Comparison of ENCODE assay signal across 8 cellular contexts in the genomic region with DNA sequence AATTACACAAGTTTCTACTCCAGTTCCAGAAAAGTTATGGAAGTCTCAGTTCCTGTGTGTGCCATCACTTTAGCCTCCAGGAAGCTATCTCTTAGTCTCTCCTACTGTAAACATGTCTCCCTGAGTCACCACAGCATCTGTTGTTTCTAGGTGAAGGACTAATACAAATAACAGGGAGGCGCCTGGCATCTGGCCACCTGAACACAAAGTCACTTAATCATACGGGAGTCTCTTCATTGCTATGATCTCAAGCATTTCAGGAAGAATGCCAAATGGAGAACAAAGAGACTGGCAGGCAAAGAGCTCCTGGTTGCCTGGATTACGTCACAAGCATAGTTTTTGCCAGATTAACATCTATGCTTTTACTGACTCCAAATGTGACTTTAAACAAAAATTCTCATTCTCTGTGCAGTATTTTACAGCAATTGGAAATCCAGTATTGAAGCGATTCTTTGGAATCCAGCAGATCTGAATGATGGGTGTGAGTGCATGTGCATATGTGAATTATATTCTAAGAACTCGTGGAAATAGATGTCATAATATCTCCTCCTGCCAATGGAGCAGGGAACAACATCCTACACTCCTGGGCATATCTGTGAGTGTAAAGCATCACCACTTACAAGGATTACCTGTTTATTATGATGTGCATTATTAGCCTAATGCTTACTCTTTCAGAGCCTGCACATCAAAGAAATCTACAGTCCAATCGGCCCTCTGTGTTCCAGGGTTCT.
DNase-seq lines count a peak whose midpoint lies in the region; ATAC-seq and TF ChIP-seq lines count a peak whose summit lies in the region.

No MANE protein-coding gene starts in this region.

- H3K4me3 ChIP-seq in AG09309 (ENCODE audit: control insufficient read depth, low read depth, low read length) (no peak overlapping the region), adipocyte (ENCODE audit: low read length) (no peak overlapping the region)

- no peak overlapping the region for H3K4me3 Mint-ChIP-seq in type B pancreatic cell

- H3K27me3 Mint-ChIP-seq in type B pancreatic cell, result no peaks in the 10 kb centered on the region

- in situ Hi-C loops in KBM-7 (cut with MboI; ENCODE audit: low pct_unique_long_range_greater_than_20kb, low sequenced_read_pairs), result no loop called here

- no peak for TF ChIP-seq CTCF in AG09309 (IDR thresholded peaks at IDR 0.05; ENCODE audit: control insufficient read depth, insufficient read depth, low read depth, low read length, missing control alignments)
- TF ChIP-seq CTCF in type B pancreatic cell (conservative IDR thresholded peaks at IDR 0.05), result no peak

- peak; percentile 63 for DNase-seq in AG09309 (ENCODE audit: low read depth)
- peak; percentile 84 for DNase-seq in NCI-H146 (lab: John Stamatoyannopoulos, UW)
- peak; percentile 88 for DNase-seq in adipocyte (ENCODE audit: low read depth)
- peak; percentile 8 for DNase-seq in iPS-NIHi7 (ENCODE audit: extremely low spot score)
- no peak for DNase-seq in type B pancreatic cell (ENCODE audit: extremely low spot score, unreplicated experiment)
- no peak for DNase-seq in KBM-7
- DNase-seq in DMS114 treated with DMSO at 0.1 percent for 48 hours (lab: John Stamatoyannopoulos, UW; ENCODE audit: unreplicated experiment), result no peak

- no peaks in the 10 kb centered on the region for H3K9me3 Mint-ChIP-seq in type B pancreatic cell

- H3K27ac Mint-ChIP-seq in type B pancreatic cell, result peak overlapping the region; percentile 14

- no peak overlapping the region for H3K9ac ChIP-seq in adipocyte (ENCODE audit: low read length)

- peaks cover 28% of the 10 kb centered on the region for H3K4me1 Mint-ChIP-seq in type B pancreatic cell (ENCODE audit: unreplicated experiment)

- H3K27me3 ChIP-seq in adipocyte (replicated peaks; ENCODE audit: control insufficient read depth, insufficient read depth, low read length), result no peaks in the 10 kb centered on the region

- H3K36me3 Mint-ChIP-seq in type B pancreatic cell, result no peaks in the 10 kb centered on the region

- H3K36me3 ChIP-seq in adipocyte (ENCODE audit: control insufficient read depth, insufficient read depth, low read length, severe bottlenecking), result no peaks in the 10 kb centered on the region

- no peaks in the 10 kb centered on the region for H3K9me3 ChIP-seq in adipocyte (ENCODE audit: control insufficient read depth, low read length)

- ATAC-seq in HG03135 (IDR thresholded peaks at IDR 0.05; ENCODE audit: unreplicated experiment), result no peak

- peaks cover 19% of the 10 kb centered on the region for H3K4me1 ChIP-seq in adipocyte (ENCODE audit: control insufficient read depth, insufficient read depth, low read length)

Comparison
In these comparisons a context has a peak if more than half of its experiments do, and no peak if none do; other contexts are left out.
1. DNase-seq: peak in AG09309 (single experiment), NCI-H146 (single experiment), adipocyte (single experiment) and iPS-NIHi7 (single experiment); none in type B pancreatic cell (single experiment), KBM-7 (single experiment) and DMS114 treated with DMSO at 0.1 percent for 48 hours (single experiment).